30 cellular contexts compared by ENCODE assay signal in the genomic region with DNA sequence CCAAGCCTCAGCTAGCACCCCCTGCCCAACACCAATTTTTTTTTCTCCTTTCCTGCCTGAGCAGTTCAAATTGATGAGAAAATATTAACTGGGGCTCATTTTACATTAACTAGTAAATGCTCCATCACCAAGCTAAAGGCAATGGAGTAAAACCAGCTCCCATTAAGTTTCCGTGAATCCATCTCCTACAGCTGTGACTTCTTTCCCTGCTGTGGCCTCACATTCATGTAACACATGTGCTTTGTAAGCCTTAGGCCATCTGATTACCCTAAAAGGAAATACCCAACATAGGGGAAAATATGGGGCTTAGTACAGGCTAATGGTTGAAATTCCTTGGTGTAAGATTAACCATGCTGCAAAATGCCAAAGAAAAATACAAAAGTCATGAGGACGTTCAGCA.
"Had no signal": no experiment of that assay in that cellular context is flagged by ENCODE, and none has a peak within 500 bp of the region (broad histone marks: within the 10 kb centered on the region; RNA-seq: fewer than 3 reads in every experiment).

No MANE protein-coding gene starts in this region.

- ATAC-seq: activated naive CD4-positive, alpha-beta T cell treated with anti-CD3 and anti-CD28 coated beads, Interleukin-2, amount 50 U/mL, for 72 hours; activated T-cell treated with anti-CD3 and anti-CD28 coated beads, Interleukin-2, amount 50 U/mL, for 4 hours; body of pancreas had no signal

- H3K27me3 ChIP-seq: adrenal gland, body of pancreas, Peyer's patch had no signal

- H3K4me3 ChIP-seq: adrenal gland, body of pancreas, Peyer's patch had no signal

- H3K9me3 ChIP-seq: adrenal gland, body of pancreas, Peyer's patch had no signal

- H3K36me3 Mint-ChIP-seq: activated CD4-positive, alpha-beta memory T cell treated with anti-CD3 and anti-CD28 coated beads for 36 hours; activated naive CD4-positive, alpha-beta T cell treated with anti-CD3 and anti-CD28 coated beads, Interleukin-2, amount 50 U/mL, for 72 hours had no signal

- H3K4me1 Mint-ChIP-seq: activated B cell treated with CpG ODN at 0.5 μM for 24 hours had no signal

- H3K36me3 ChIP-seq: adrenal gland, Peyer's patch had no signal

- H3K9me3 Mint-ChIP-seq: activated B cell treated with CpG ODN at 0.5 μM for 24 hours; activated CD4-positive, alpha-beta memory T cell treated with anti-CD3 and anti-CD28 coated beads for 36 hours; activated naive CD4-positive, alpha-beta T cell treated with anti-CD3 and anti-CD28 coated beads for 36 hours; activated naive CD4-positive, alpha-beta T cell treated with anti-CD3 and anti-CD28 coated beads, Interleukin-2, amount 50 U/mL, for 72 hours; activated T-cell treated with anti-CD3 and anti-CD28 coated beads, Interleukin-2, amount 50 U/mL, for 4 hours; activated T-helper 1 cell treated with anti-CD3 and anti-CD28 coated beads, Interleukin-12 subunit alpha, Interleukin-12 subunit beta, Interleukin-2, Interleukin-4 antibody, amounts not matched to agents 30 ng/mL and 10 ng/mL and 1 ng/mL, durations not matched to agents 14 hours and 24 hours and 36 hours had no signal

- DNase-seq: activated B cell treated with CpG ODN at 0.5 μM for 24 hours; activated CD4-positive, alpha-beta memory T cell treated with anti-CD3 and anti-CD28 coated beads for 36 hours; activated CD4-positive, alpha-beta T cell treated with anti-CD3 and anti-CD28 coated beads for 4 hours; activated CD4-positive, alpha-beta T cell treated with anti-CD3 and anti-CD28 coated beads, Interleukin-2, amount 50 U/mL, for 1 hour; activated CD4-positive, CD25-positive, alpha-beta regulatory T cell treated with anti-CD3 and anti-CD28 coated beads, Interleukin-2, amount 50 U/mL, for 72 hours; activated CD8-positive, alpha-beta memory T cell treated with anti-CD3 and anti-CD28 coated beads, Interleukin-2, amount 50 U/mL, for 4 hours; activated gamma-delta T cell treated with Interleukin-2 at 50 U/mL for 16 hours; activated naive CD4-positive, alpha-beta T cell treated with anti-CD3 and anti-CD28 coated beads for 36 hours; activated T-cell treated with anti-CD3 and anti-CD28 coated beads for 4 hours; activated T-cell treated with anti-CD3 and anti-CD28 coated beads, Interleukin-2, amount 50 U/mL, for 4 hours; adrenal gland; body of pancreas; MM.1S; MV-4-11; NCI-H1092; NCI-H1436 treated with DMSO at 0.1 percent for 48 hours; NCI-H1694 treated with DMSO at 0.1 percent for 48 hours; NCI-H2029; NCI-H345; NCI-H524 treated with DMSO at 0.1 percent for 48 hours; Peyer's patch; Right ventricle myocardium superior; SW 1271; T-helper 1 cell; T-helper 2 cell; T-helper 9 cell had no signal

- H3K4me1 ChIP-seq: adrenal gland, Peyer's patch had no signal

- H3K4me3 Mint-ChIP-seq: activated B cell treated with CpG ODN at 0.5 μM for 24 hours; activated CD4-positive, alpha-beta memory T cell treated with anti-CD3 and anti-CD28 coated beads for 36 hours; activated naive CD4-positive, alpha-beta T cell treated with anti-CD3 and anti-CD28 coated beads for 36 hours; activated T-cell treated with anti-CD3 and anti-CD28 coated beads, Interleukin-2, amount 50 U/mL, for 4 hours; activated T-helper 1 cell treated with anti-CD3 and anti-CD28 coated beads, Interleukin-12 subunit alpha, Interleukin-12 subunit beta, Interleukin-2, Interleukin-4 antibody, amounts not matched to agents 30 ng/mL and 10 ng/mL and 1 ng/mL, durations not matched to agents 14 hours and 24 hours and 36 hours had no signal

- H3K27ac Mint-ChIP-seq: activated B cell treated with CpG ODN at 0.5 μM for 24 hours; activated CD4-positive, alpha-beta memory T cell treated with anti-CD3 and anti-CD28 coated beads for 36 hours; activated naive CD4-positive, alpha-beta T cell treated with anti-CD3 and anti-CD28 coated beads for 36 hours; activated naive CD4-positive, alpha-beta T cell treated with anti-CD3 and anti-CD28 coated beads, Interleukin-2, amount 50 U/mL, for 72 hours; activated T-helper 1 cell treated with anti-CD3 and anti-CD28 coated beads, Interleukin-12 subunit alpha, Interleukin-12 subunit beta, Interleukin-2, Interleukin-4 antibody, amounts not matched to agents 30 ng/mL and 10 ng/mL and 1 ng/mL, durations not matched to agents 14 hours and 24 hours and 36 hours had no signal

- H3K27ac ChIP-seq: adrenal gland, body of pancreas, KMS-11, Peyer's patch, VCaP had no signal
